In the genomic region with DNA sequence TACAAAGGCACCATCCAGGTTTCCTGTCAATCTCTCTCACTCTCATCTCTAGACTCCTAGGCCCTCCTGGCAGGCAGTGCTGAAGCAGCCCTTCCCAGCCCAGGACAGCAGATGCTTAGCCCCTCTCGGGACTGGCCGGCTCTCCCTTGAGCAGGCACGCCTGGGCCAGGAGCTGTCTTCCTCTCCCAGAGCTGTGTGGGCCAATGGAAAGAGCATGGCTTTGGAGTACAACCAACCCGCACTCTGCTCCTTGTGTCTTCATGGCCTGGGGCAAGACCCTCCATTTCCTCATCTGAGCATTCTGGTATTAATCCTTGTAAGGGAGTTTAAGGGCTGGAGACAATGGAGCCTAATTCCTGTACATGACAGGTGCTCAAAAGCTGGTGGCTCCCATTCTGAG, we compare ENCODE assay signal across 24 cellular contexts.
"Had no signal": no experiment of that assay in that cellular context is flagged by ENCODE, and none has a peak within 500 bp of the region (broad histone marks: within the 10 kb centered on the region; RNA-seq: fewer than 3 reads in every experiment).

No MANE protein-coding gene starts in this region.

- FAIRE-seq: pancreas had no signal

- H3K36me3 ChIP-seq: left lung, neutrophil, pancreas, upper lobe of left lung had no signal

- ATAC-seq: activated CD4-positive, alpha-beta T cell treated with anti-CD3 and anti-CD28 coated beads for 36 hours; left lung; natural killer cell treated with Interleukin-12 subunit alpha and Interleukin-12 subunit beta and Interleukin-15 and Interleukin-18, amount 100 ng/mL, for 72 hours; pancreas; sciatic nerve; stimulated activated memory B cell treated with anti-CD40 and anti-IgM and Interleukin-4, amounts not matched to agents 10 μg/mL and 1 μg/mL and 100 μg/mL, for 72 hours; T-helper 17 cell had no signal

- H3K4me1 ChIP-seq: pancreas had no signal

- H3K4me3 ChIP-seq: hepatocyte, left lung, pancreas, smooth muscle cell, upper lobe of left lung had no signal

- DNase-seq: activated B cell treated with CpG ODN at 0.5 μM for 24 hours; activated CD4-positive, alpha-beta T cell treated with anti-CD3 and anti-CD28 coated beads for 36 hours; activated CD4-positive, alpha-beta T cell treated with anti-CD3 and anti-CD28 coated beads, Interleukin-2, amount 50 U/mL, for 48 hours; activated naive CD4-positive, alpha-beta T cell; activated naive CD8-positive, alpha-beta T cell treated with anti-CD3 and anti-CD28 coated beads, Interleukin-2, amount 10 ng/mL, durations not matched to agents 7 days and 5 days; amygdala; effector CD8-positive, alpha-beta T cell; foreskin melanocyte; glutamatergic neuron; kidney glomerular epithelial cell; left lung; stimulated activated CD4-positive, alpha-beta T cell treated with anti-CD3 and anti-CD28 coated beads, Interleukin-15, amount 100 ng/mL, for 24 hours; SW 1271; T-helper 17 cell; upper lobe of left lung had no signal

- H3K27me3 Mint-ChIP-seq: activated B cell treated with CpG ODN at 0.5 μM for 24 hours; activated CD4-positive, alpha-beta T cell treated with anti-CD3 and anti-CD28 coated beads for 36 hours; activated naive CD8-positive, alpha-beta T cell treated with anti-CD3 and anti-CD28 coated beads, Interleukin-2, amount 10 ng/mL, durations not matched to agents 7 days and 5 days; natural killer cell treated with Interleukin-12 subunit alpha and Interleukin-12 subunit beta and Interleukin-15 and Interleukin-18, amount 100 ng/mL, for 72 hours; stimulated activated memory B cell treated with anti-CD40 and anti-IgM and Interleukin-4, amounts not matched to agents 10 μg/mL and 1 μg/mL and 100 μg/mL, for 72 hours; T-helper 17 cell had no signal

- H3K9me3 ChIP-seq: left lung, neutrophil, pancreas, upper lobe of left lung had no signal

- H3K27ac ChIP-seq: hepatocyte, left lung, neutrophil, pancreas had no signal

- H3K36me3 Mint-ChIP-seq: activated naive CD8-positive, alpha-beta T cell treated with anti-CD3 and anti-CD28 coated beads, Interleukin-2, amount 10 ng/mL, durations not matched to agents 7 days and 5 days; natural killer cell treated with Interleukin-12 subunit alpha and Interleukin-12 subunit beta and Interleukin-15 and Interleukin-18, amount 100 ng/mL, for 72 hours; stimulated activated memory B cell treated with anti-CD40 and anti-IgM and Interleukin-4, amounts not matched to agents 10 μg/mL and 1 μg/mL and 100 μg/mL, for 72 hours had no signal

- H3K4me3 Mint-ChIP-seq: activated B cell treated with CpG ODN at 0.5 μM for 24 hours; activated CD4-positive, alpha-beta T cell treated with anti-CD3 and anti-CD28 coated beads for 36 hours; activated naive CD8-positive, alpha-beta T cell treated with anti-CD3 and anti-CD28 coated beads, Interleukin-2, amount 10 ng/mL, durations not matched to agents 7 days and 5 days; activated T-helper 1 cell treated with anti-CD3 and anti-CD28 coated beads, Interleukin-12 subunit alpha, Interleukin-12 subunit beta, Interleukin-2, Interleukin-4 antibody, amounts not matched to agents 30 ng/mL and 10 ng/mL and 1 ng/mL, durations not matched to agents 14 hours and 24 hours and 36 hours; dendritic cell treated with granulocyte-macrophage colony-stimulating factor and Interleukin-4, amounts not matched to agents 40 ng/mL and 50 ng/mL, for 4 days; natural killer cell treated with Interleukin-12 subunit alpha and Interleukin-12 subunit beta and Interleukin-15 and Interleukin-18, amount 100 ng/mL, for 72 hours; stimulated activated memory B cell treated with anti-CD40 and anti-IgM and Interleukin-4, amounts not matched to agents 10 μg/mL and 1 μg/mL and 100 μg/mL, for 72 hours; T-helper 17 cell had no signal

- H3K9me3 Mint-ChIP-seq: activated B cell treated with CpG ODN at 0.5 μM for 24 hours; activated naive CD8-positive, alpha-beta T cell treated with anti-CD3 and anti-CD28 coated beads, Interleukin-2, amount 10 ng/mL, durations not matched to agents 7 days and 5 days; activated T-helper 1 cell treated with anti-CD3 and anti-CD28 coated beads, Interleukin-12 subunit alpha, Interleukin-12 subunit beta, Interleukin-2, Interleukin-4 antibody, amounts not matched to agents 30 ng/mL and 10 ng/mL and 1 ng/mL, durations not matched to agents 14 hours and 24 hours and 36 hours; dendritic cell treated with granulocyte-macrophage colony-stimulating factor and Interleukin-4, amounts not matched to agents 40 ng/mL and 50 ng/mL, for 4 days; natural killer cell treated with Interleukin-12 subunit alpha and Interleukin-12 subunit beta and Interleukin-15 and Interleukin-18, amount 100 ng/mL, for 72 hours; stimulated activated memory B cell treated with anti-CD40 and anti-IgM and Interleukin-4, amounts not matched to agents 10 μg/mL and 1 μg/mL and 100 μg/mL, for 72 hours had no signal

- H3K27me3 ChIP-seq: hepatocyte, left lung, neutrophil, pancreas, upper lobe of left lung had no signal

- H3K27ac Mint-ChIP-seq: activated B cell treated with CpG ODN at 0.5 μM for 24 hours; activated CD4-positive, alpha-beta T cell treated with anti-CD3 and anti-CD28 coated beads for 36 hours; activated naive CD8-positive, alpha-beta T cell treated with anti-CD3 and anti-CD28 coated beads, Interleukin-2, amount 10 ng/mL, durations not matched to agents 7 days and 5 days; activated T-helper 1 cell treated with anti-CD3 and anti-CD28 coated beads, Interleukin-12 subunit alpha, Interleukin-12 subunit beta, Interleukin-2, Interleukin-4 antibody, amounts not matched to agents 30 ng/mL and 10 ng/mL and 1 ng/mL, durations not matched to agents 14 hours and 24 hours and 36 hours; dendritic cell treated with granulocyte-macrophage colony-stimulating factor and Interleukin-4, amounts not matched to agents 40 ng/mL and 50 ng/mL, for 4 days; natural killer cell treated with Interleukin-12 subunit alpha and Interleukin-12 subunit beta and Interleukin-15 and Interleukin-18, amount 100 ng/mL, for 72 hours; stimulated activated memory B cell treated with anti-CD40 and anti-IgM and Interleukin-4, amounts not matched to agents 10 μg/mL and 1 μg/mL and 100 μg/mL, for 72 hours; T-helper 17 cell had no signal
